8 cellular contexts compared by ENCODE assay signal in genomic region chr10:88386878-88387773, GRCh38.
DNase-seq lines count a peak whose midpoint lies in the region; ATAC-seq, FAIRE-seq and TF ChIP-seq lines count a peak whose summit lies in the region.

No MANE protein-coding gene starts in this region.

- H3K4me3 Mint-ChIP-seq in T-cell, result no peak overlapping the region

- no peaks in the 10 kb centered on the region for H3K36me3 Mint-ChIP-seq in T-cell

- H3K4me2 ChIP-seq in A549, result peak overlapping the region; percentile 89

- FAIRE-seq in A549 (lab: Jason Lieb, UNC) (peak; percentile 28), GM18507 (lab: Jason Lieb, UNC) (no peak)

- DNase-seq in A549 (ENCODE audit: low read depth in 1 of 2, low spot score in 1 of 2) (peak; percentile 33 to 73), GM18507 (ENCODE audit: extremely low spot score, insufficient read length, low read depth) (peak; percentile 11), T-cell (peak in 8 of 34 experiments; percentile 2 to 14 (median 10)), fibroblast of the conjunctiva (ENCODE audit: low read depth) (peak; percentile 37), NCI-H748 (lab: John Stamatoyannopoulos, UW; ENCODE audit: unreplicated experiment) (no peak), NCI-H1092 treated with DMSO at 0.1 percent for 48 hours (lab: John Stamatoyannopoulos, UW) (no peak)

- ATAC-seq in A549 (peak; percentile 35 to 79; a peak in 5 of 6 replicates), HG03439 (IDR thresholded peaks at IDR 0.05; ENCODE audit: unreplicated experiment) (peak; percentile 37), T-cell (replicated peaks in 1 of 4) (peak in 3 of 4 experiments; percentile 18 to 51 (median 44))

- no peaks in the 10 kb centered on the region for H3K27me3 ChIP-seq in neutrophil

- no peak overlapping the region for H3K27ac Mint-ChIP-seq in T-cell

- H3K27me3 Mint-ChIP-seq in T-cell, result no peaks in the 10 kb centered on the region

- no peak for TF ChIP-seq RAD21 in A549 (conservative IDR thresholded peaks at IDR 0.05 in 1 of 2, IDR thresholded peaks at IDR 0.05 in 1 of 2)

- TF ChIP-seq CTCF in A549 (IDR thresholded peaks at IDR 0.05), result no peak
- TF ChIP-seq CTCF in neutrophil (IDR thresholded peaks at IDR 0.05), result no peak

- H3K27ac ChIP-seq in A549 (peak overlapping the region; percentile 77 to 82), neutrophil (peak overlapping the region; percentile 68)

- H3K4me1 Mint-ChIP-seq in T-cell, result peaks cover 17 to 31% (median 30%) of the 10 kb centered on the region in 3 donors

- no peaks in the 10 kb centered on the region for H3K9me3 ChIP-seq in A549
- H3K9me3 ChIP-seq in neutrophil, result no peaks in the 10 kb centered on the region

- TF ChIP-seq POLR2A in A549 (IDR thresholded peaks at IDR 0.05; ENCODE audit: low read length), result no peak

- 46% methylated on average over 6 of the region's 6 CpGs for WGBS in A549 (ENCODE audit: missing lambda C conversion rate)

- no peak for TF ChIP-seq EP300 in A549 (IDR thresholded peaks at IDR 0.05)

- POLR2A ChIA-PET in A549 (lab: Yijun Ruan, JAX), result interaction anchor here (0.7 to 5.6 kb wide), 2 partner anchors 270 to 524 kb away, joined by 9 to 83 read pairs; partner anchors contain the start of genes KLLN and PTEN
- POLR2A ChIA-PET in T-cell (lab: Charles Lee), result interaction anchor here (0.5 to 1.4 kb wide), 13 partner anchors 192 to 1044 kb away, joined by 3 to 16 read pairs (median 3); partner anchors contain the start of genes KLLN (in 1 of the 2), PTEN (in 1 of the 2) and RNLS (in 1 of the 2)

- H3K36me3 ChIP-seq in neutrophil, result no peaks in the 10 kb centered on the region

- H3K4me1 ChIP-seq in A549 (peaks cover 29% of the 10 kb centered on the region), neutrophil (ENCODE audit: control insufficient read depth in 1 of 2, insufficient read depth in 1 of 2, low read depth in 1 of 2, low read length in 1 of 2) (peaks cover 58 to 67% of the 10 kb centered on the region in 2 experiments)

- H3K9me3 Mint-ChIP-seq in T-cell, result peaks cover 0 to 3% (median 0%) of the 10 kb centered on the region in 3 donors

- H3K4me3 ChIP-seq in A549 (no peak overlapping the region), neutrophil (ENCODE audit: low read depth in 1 of 2, low read length in 1 of 2) (no peak overlapping the region)

- CTCF ChIA-PET in A549 (lab: Yijun Ruan, JAX), result interaction anchor here (1.0 to 1.8 kb wide), 5 partner anchors 31 to 535 kb away, joined by 3 to 5 read pairs (median 4); no protein-coding TSS in a partner anchor
- CTCF ChIA-PET in T-cell (lab: Charles Lee), result interaction anchor here (0.5 to 3.4 kb wide), 17 partner anchors 11 to 598 kb away, joined by 3 to 24 read pairs (median 6); no protein-coding TSS in a partner anchor

TF ChIP-seq in A549, 52 proteins besides CTCF, POLR2A, EP300 and RAD21:
- TF ChIP-seq RFX5 (IDR thresholded peaks at IDR 0.05) (peak; percentile 91), HOXB13 (CRISPR knock-in tag; IDR thresholded peaks at IDR 0.05; ENCODE audit: low read depth) (no peak), ZFP36 (IDR thresholded peaks at IDR 0.05; ENCODE audit: borderline replicate concordance, partially characterized antibody) (no peak)

Comparison
In these comparisons a context has a peak if more than half of its experiments do, and no peak if none do; other contexts are left out.
1. DNase-seq: peak in A549 (2 of 2), GM18507 (single experiment) and fibroblast of the conjunctiva (single experiment); none in NCI-H748 (single experiment) and NCI-H1092 treated with DMSO at 0.1 percent for 48 hours (single experiment).
2. Peak in every context shown above with its lines, with median percentiles within 50 percentile points of each other: ATAC-seq.